1 cellular context compared by ENCODE assay signal in the genomic region with DNA sequence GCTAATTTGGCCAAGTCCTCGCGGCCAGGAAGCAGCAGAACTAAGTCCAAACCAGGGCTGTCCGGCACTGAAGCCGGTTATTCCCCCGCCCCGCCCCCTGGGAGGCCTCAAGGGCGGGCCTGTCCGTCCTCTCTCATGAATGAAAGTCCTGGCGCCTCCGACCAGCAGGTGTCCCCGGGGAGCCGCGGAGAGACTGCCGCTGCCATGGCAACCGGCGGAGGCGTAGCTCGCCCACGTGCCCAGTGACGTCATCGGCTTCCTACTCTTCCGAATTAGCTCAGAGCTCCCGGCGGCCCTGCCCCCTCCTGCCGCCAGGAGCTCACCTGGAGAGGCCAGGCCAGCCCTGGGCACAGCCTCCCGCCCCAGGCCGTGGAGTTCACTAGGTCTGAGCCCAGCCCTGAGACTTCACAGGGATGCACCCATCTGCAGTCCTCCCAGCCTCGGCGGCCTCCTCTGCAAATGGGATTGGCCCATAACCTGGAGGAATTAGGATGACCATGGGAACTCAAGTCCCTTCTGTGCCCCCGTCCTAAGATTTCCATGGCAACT.
TF ChIP-seq lines count a peak whose summit lies in the region.

No MANE protein-coding gene starts in this region.

TF ChIP-seq in HEK293, 187 proteins besides CTCF, POLR2A, EP300 and RAD21 (continued from another document and continues in another):
- TF ChIP-seq SP3 (tag by site-specific recombination; IDR thresholded peaks at IDR 0.05) (peak; percentile 86), ZNF776 (tag by site-specific recombination; IDR thresholded peaks at IDR 0.05; ENCODE audit: borderline replicate concordance) (no peak), HIC1 (tag by site-specific recombination; IDR thresholded peaks at IDR 0.05) (peak; percentile 87), ZNF654 (tag by site-specific recombination; IDR thresholded peaks at IDR 0.05; ENCODE audit: low read depth) (peak; percentile 24), WT1 (tag by site-specific recombination; IDR thresholded peaks at IDR 0.05) (peak; percentile 74), ZNF398 (tag by site-specific recombination; IDR thresholded peaks at IDR 0.05) (peak; percentile 35; the same call in 1 of the 2 replicates), SCRT1 (tag by site-specific recombination; IDR thresholded peaks at IDR 0.05; ENCODE audit: borderline replicate concordance) (peak; percentile 52; the same call in 1 of the 2 replicates), ZNF2 (tag by site-specific recombination; IDR thresholded peaks at IDR 0.05) (peak; percentile 49; the same call in 1 of the 2 replicates), GLIS2 (tag by site-specific recombination; IDR thresholded peaks at IDR 0.05) (peak; percentile 84), GLI4 (tag by site-specific recombination; IDR thresholded peaks at IDR 0.05) (no peak), REPIN1 (tag by site-specific recombination; IDR thresholded peaks at IDR 0.05; ENCODE audit: low read depth) (no peak), ZNF26 (tag by site-specific recombination; IDR thresholded peaks at IDR 0.05) (no peak), ATF2 (tag by site-specific recombination; IDR thresholded peaks at IDR 0.05; ENCODE audit: low read depth) (peak; percentile 100), ZNF366 (tag by site-specific recombination; conservative IDR thresholded peaks at IDR 0.05) (0 out of 2 replicates have a peak, but pooled peaks have one; percentile 44), ZBTB11 (tag by site-specific recombination; conservative IDR thresholded peaks at IDR 0.05; ENCODE audit: low read depth) (0 out of 2 replicates have a peak, but pooled peaks have one; percentile 18), KLF1 (tag by site-specific recombination; IDR thresholded peaks at IDR 0.05) (peak; percentile 86), ZNF391 (tag by site-specific recombination; IDR thresholded peaks at IDR 0.05; ENCODE audit: borderline replicate concordance, low read depth) (0 out of 2 replicates have a peak, but pooled peaks have one; percentile 32), ZNF423 (tag by site-specific recombination; IDR thresholded peaks at IDR 0.05) (0 out of 2 replicates have a peak, but pooled peaks have one; percentile 43), SP7 (tag by site-specific recombination; IDR thresholded peaks at IDR 0.05) (peak; percentile 89), ZNF473 (tag by site-specific recombination; IDR thresholded peaks at IDR 0.05) (no peak), ZNF24 (tag by site-specific recombination; IDR thresholded peaks at IDR 0.05) (no peak), ZNF148 (tag by site-specific recombination; IDR thresholded peaks at IDR 0.05; ENCODE audit: borderline replicate concordance) (peak; percentile 31; the same call in 1 of the 2 replicates), KLF16 (tag by site-specific recombination; IDR thresholded peaks at IDR 0.05) (peak; percentile 92), ZNF112 (tag by site-specific recombination; IDR thresholded peaks at IDR 0.05) (no peak), MEIS1 (CRISPR knock-in tag; IDR thresholded peaks at IDR 0.05; ENCODE audit: borderline replicate concordance) (no peak), ZBTB17 (tag by site-specific recombination; IDR thresholded peaks at IDR 0.05) (peak; percentile 64; the same call in 1 of the 2 replicates), ZNF133 (tag by site-specific recombination; IDR thresholded peaks at IDR 0.05) (no peak), ZSCAN30 (tag by site-specific recombination; IDR thresholded peaks at IDR 0.05) (peak; percentile 46; the same call in 1 of the 2 replicates), ZFHX2 (tag by site-specific recombination; conservative IDR thresholded peaks at IDR 0.05) (peak; percentile 97), PATZ1 (tag by site-specific recombination; IDR thresholded peaks at IDR 0.05) (peak; percentile 84)
- TF ChIP-seq, protein P1, sequence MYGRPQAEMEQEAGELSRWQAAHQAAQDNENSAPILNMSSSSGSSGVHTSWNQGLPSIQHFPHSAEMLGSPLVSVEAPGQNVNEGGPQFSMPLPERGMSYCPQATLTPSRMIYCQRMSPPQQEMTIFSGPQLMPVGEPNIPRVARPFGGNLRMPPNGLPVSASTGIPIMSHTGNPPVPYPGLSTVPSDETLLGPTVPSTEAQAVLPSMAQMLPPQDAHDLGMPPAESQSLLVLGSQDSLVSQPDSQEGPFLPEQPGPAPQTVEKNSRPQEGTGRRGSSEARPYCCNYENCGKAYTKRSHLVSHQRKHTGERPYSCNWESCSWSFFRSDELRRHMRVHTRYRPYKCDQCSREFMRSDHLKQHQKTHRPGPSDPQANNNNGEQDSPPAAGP (tag by site-specific recombination; IDR thresholded peaks at IDR 0.05), result peak; percentile 94
- TF ChIP-seq, protein P2, sequence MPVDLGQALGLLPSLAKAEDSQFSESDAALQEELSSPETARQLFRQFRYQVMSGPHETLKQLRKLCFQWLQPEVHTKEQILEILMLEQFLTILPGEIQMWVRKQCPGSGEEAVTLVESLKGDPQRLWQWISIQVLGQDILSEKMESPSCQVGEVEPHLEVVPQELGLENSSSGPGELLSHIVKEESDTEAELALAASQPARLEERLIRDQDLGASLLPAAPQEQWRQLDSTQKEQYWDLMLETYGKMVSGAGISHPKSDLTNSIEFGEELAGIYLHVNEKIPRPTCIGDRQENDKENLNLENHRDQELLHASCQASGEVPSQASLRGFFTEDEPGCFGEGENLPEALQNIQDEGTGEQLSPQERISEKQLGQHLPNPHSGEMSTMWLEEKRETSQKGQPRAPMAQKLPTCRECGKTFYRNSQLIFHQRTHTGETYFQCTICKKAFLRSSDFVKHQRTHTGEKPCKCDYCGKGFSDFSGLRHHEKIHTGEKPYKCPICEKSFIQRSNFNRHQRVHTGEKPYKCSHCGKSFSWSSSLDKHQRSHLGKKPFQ (tag by site-specific recombination; IDR thresholded peaks at IDR 0.05), result no peak
- TF ChIP-seq, protein P3, sequence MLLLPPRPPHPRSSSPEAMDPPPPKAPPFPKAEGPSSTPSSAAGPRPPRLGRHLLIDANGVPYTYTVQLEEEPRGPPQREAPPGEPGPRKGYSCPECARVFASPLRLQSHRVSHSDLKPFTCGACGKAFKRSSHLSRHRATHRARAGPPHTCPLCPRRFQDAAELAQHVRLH (tag by site-specific recombination; IDR thresholded peaks at IDR 0.05), result 0 out of 2 replicates have a peak, but pooled peaks have one; percentile 31
